8 cellular contexts compared by ENCODE assay signal in the genomic region with DNA sequence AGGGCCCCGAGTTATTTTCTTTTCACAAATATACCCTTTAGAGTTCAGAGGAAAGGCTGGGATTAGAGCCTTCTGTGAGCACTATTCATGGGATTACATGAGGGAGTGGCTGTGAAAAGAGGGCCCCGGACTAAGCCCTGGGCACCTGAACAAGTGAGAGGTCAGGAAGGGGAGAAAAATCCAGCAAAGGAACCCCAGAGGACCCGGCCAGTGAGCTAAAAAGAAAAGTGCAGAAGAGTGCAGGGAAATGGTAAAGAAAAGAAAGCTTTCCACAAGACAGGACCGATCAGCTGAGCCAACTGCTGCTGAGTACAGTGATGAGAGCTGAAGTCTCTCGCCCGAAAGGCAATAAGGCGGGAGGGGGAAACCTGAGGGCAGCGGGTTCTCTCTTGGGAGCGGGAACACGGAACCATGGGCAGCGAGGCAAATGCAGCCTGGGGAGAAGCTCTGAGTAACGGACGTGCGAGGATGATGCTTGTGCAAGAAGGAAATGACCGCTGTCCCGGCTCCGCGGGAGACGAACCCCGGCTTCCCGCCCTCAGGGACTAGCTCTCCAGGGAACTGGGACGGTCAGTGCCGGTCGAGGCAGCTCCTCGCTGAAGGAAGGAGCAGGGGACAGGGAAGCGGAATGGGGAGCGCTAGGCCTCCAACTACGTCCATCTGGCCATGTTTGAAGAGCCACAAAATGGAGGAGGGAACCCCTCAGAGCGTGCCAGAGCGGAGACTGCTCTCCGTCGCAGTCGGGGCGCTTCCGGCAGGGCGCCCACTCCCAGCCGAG. TPM values are rescaled to one million over a fixed set of nuclear protein-coding genes. Genes with fewer than 3 reads are reported as not detected.
A peak's percentile ranks its signal among the peaks of the same experiment; 100 is the strongest.
DNase-seq lines count a peak whose midpoint lies in the region; ATAC-seq, FAIRE-seq and TF ChIP-seq lines count a peak whose summit lies in the region.

No MANE protein-coding gene starts in this region.

- H3K9me3 ChIP-seq in right atrium auricular region = no peaks in the 10 kb centered on the region

- peak; percentile 78 for DNase-seq in DMS 273 (lab: John Stamatoyannopoulos, UW; ENCODE audit: unreplicated experiment)
- DNase-seq in HTR-8/SVneo (ENCODE audit: insufficient read length, low spot score) = no peak
- DNase-seq in SHP77 (lab: John Stamatoyannopoulos, UW) = peak; percentile 84
- peak in 54 of 58 donors; percentile 33 to 90 (median 73) for DNase-seq in anterior cingulate cortex (lab: John Stamatoyannopoulos, UW)
- peak; percentile 88 for DNase-seq in right atrium auricular region (ENCODE audit: low spot score)
- peak; percentile 72 for DNase-seq in pons (ENCODE audit: low spot score)
- no peak for DNase-seq in NK-92 treated with Interleukin-12 subunit alpha and Interleukin-12 subunit beta, amount 100 ng/mL, for 24 hours (lab: John Stamatoyannopoulos, UW)

- peak overlapping the region; percentile 96 to 97 for H3K27ac ChIP-seq in right atrium auricular region

- peak overlapping the region; percentile 77 to 85 for H3K4me3 ChIP-seq in right atrium auricular region

- no peak for TF ChIP-seq CTCF in right atrium auricular region (IDR thresholded peaks at IDR 0.05)

- peak; percentile 60 for FAIRE-seq in HTR-8/SVneo (lab: Jason Lieb, UNC)

- no peaks in the 10 kb centered on the region for H3K36me3 ChIP-seq in right atrium auricular region

- H3K27me3 ChIP-seq in right atrium auricular region = no peaks in the 10 kb centered on the region

- peaks cover 0 to 56% of the 10 kb centered on the region in 2 donors for H3K4me1 ChIP-seq in right atrium auricular region

- ATAC-seq in GM21367 (IDR thresholded peaks at IDR 0.05; ENCODE audit: unreplicated experiment) = peak; percentile 26

RNA-seq across cellular contexts. Expression of a gene that starts 0.7 kb away (rescaled TPM):
- total RNA-seq in right atrium auricular region = 10 to 100 TPM; 45.8 to 52.3 TPM

Comparison
In these comparisons a context has a peak if more than half of its experiments do, and no peak if none do; other contexts are left out.
1. DNase-seq: peak in DMS 273 (single experiment), SHP77 (2 of 2), anterior cingulate cortex (54 of 58), right atrium auricular region (single experiment) and pons (single experiment); none in HTR-8/SVneo (single experiment) and NK-92 treated with Interleukin-12 subunit alpha and Interleukin-12 subunit beta, amount 100 ng/mL, for 24 hours (single experiment).